ENCODE assay signal across 1 cellular context in the genomic region with DNA sequence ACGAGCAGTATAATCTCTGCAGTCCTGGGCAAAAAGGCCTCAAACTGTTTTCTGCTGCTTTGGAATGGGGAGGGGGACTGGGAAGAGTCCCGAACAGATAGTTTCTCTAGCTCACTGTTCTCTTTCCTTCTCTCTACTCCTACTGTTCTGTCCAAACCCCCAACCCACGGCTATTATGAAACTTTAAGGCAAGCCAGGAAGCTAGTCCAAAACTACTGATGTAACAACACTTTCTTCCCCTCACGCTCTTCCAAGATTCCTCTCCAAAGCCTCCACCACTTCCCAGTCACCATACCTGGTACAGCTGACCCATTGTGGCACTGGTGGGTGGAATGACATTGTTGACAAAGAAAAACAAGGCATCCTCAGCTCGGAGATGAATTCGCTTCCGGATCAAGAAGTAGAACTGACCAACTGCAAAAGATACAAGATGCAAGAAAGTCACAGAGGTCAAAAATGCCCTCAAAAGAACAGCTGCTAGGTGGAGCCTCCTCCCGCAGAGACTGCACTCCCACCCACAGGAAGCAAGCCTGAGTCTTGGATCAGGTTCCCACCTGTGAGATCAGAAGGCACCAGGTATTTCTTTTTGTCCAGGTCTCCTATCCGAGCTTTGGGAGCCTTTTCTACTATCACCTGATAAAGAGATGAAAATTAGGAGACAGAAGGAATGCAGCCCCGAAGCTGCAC.
TF ChIP-seq lines count a peak whose summit lies in the region.

No MANE protein-coding gene starts in this region.

TF ChIP-seq in GM23338, 12 proteins besides CTCF, POLR2A, EP300 and RAD21 (continued from another document):
- TF ChIP-seq, protein P1, sequence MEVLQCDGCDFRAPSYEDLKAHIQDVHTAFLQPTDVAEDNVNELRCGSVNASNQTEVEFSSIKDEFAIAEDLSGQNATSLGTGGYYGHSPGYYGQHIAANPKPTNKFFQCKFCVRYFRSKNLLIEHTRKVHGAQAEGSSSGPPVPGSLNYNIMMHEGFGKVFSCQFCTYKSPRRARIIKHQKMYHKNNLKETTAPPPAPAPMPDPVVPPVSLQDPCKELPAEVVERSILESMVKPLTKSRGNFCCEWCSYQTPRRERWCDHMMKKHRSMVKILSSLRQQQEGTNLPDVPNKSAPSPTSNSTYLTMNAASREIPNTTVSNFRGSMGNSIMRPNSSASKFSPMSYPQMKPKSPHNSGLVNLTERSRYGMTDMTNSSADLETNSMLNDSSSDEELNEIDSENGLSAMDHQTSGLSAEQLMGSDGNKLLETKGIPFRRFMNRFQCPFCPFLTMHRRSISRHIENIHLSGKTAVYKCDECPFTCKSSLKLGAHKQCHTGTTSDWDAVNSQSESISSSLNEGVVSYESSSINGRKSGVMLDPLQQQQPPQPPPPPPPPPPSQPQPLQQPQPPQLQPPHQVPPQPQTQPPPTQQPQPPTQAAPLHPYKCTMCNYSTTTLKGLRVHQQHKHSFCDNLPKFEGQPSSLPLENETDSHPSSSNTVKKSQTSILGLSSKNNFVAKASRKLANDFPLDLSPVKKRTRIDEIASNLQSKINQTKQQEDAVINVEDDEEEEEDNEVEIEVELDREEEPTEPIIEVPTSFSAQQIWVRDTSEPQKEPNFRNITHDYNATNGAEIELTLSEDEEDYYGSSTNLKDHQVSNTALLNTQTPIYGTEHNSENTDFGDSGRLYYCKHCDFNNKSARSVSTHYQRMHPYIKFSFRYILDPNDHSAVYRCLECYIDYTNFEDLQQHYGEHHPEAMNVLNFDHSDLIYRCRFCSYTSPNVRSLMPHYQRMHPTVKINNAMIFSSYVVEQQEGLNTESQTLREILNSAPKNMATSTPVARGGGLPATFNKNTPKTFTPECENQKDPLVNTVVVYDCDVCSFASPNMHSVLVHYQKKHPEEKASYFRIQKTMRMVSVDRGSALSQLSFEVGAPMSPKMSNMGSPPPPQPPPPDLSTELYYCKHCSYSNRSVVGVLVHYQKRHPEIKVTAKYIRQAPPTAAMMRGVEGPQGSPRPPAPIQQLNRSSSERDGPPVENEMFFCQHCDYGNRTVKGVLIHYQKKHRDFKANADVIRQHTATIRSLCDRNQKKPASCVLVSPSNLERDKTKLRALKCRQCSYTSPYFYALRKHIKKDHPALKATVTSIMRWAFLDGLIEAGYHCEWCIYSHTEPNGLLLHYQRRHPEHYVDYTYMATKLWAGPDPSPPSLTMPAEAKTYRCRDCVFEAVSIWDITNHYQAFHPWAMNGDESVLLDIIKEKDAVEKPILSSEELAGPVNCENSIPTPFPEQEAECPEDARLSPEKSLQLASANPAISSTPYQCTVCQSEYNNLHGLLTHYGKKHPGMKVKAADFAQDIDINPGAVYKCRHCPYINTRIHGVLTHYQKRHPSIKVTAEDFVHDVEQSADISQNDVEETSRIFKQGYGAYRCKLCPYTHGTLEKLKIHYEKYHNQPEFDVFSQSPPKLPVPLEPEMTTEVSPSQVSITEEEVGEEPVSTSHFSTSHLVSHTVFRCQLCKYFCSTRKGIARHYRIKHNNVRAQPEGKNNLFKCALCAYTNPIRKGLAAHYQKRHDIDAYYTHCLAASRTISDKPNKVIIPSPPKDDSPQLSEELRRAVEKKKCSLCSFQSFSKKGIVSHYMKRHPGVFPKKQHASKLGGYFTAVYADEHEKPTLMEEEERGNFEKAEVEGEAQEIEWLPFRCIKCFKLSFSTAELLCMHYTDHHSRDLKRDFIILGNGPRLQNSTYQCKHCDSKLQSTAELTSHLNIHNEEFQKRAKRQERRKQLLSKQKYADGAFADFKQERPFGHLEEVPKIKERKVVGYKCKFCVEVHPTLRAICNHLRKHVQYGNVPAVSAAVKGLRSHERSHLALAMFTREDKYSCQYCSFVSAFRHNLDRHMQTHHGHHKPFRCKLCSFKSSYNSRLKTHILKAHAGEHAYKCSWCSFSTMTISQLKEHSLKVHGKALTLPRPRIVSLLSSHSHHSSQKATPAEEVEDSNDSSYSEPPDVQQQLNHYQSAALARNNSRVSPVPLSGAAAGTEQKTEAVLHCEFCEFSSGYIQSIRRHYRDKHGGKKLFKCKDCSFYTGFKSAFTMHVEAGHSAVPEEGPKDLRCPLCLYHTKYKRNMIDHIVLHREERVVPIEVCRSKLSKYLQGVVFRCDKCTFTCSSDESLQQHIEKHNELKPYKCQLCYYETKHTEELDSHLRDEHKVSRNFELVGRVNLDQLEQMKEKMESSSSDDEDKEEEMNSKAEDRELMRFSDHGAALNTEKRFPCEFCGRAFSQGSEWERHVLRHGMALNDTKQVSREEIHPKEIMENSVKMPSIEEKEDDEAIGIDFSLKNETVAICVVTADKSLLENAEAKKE (CRISPR knock-in tag; IDR thresholded peaks at IDR 0.05), result no peak
- TF ChIP-seq POLR2AphosphoS5 (IDR thresholded peaks at IDR 0.05; ENCODE audit: low read depth) (no peak), ZNF331 (CRISPR knock-in tag; IDR thresholded peaks at IDR 0.05; ENCODE audit: low read depth) (no peak), EZH2 (IDR thresholded peaks at IDR 0.05; ENCODE audit: low read depth, unreplicated experiment) (no peak), EZH2phosphoT487 (IDR thresholded peaks at IDR 0.05; ENCODE audit: unreplicated experiment) (no peak), STAT1 (IDR thresholded peaks at IDR 0.05; ENCODE audit: unreplicated experiment) (no peak), JUNB (IDR thresholded peaks at IDR 0.05; ENCODE audit: unreplicated experiment) (no peak), CREB1 (CRISPR knock-in tag; IDR thresholded peaks at IDR 0.05; ENCODE audit: low read depth) (no peak)
- TF ChIP-seq, protein P2, sequence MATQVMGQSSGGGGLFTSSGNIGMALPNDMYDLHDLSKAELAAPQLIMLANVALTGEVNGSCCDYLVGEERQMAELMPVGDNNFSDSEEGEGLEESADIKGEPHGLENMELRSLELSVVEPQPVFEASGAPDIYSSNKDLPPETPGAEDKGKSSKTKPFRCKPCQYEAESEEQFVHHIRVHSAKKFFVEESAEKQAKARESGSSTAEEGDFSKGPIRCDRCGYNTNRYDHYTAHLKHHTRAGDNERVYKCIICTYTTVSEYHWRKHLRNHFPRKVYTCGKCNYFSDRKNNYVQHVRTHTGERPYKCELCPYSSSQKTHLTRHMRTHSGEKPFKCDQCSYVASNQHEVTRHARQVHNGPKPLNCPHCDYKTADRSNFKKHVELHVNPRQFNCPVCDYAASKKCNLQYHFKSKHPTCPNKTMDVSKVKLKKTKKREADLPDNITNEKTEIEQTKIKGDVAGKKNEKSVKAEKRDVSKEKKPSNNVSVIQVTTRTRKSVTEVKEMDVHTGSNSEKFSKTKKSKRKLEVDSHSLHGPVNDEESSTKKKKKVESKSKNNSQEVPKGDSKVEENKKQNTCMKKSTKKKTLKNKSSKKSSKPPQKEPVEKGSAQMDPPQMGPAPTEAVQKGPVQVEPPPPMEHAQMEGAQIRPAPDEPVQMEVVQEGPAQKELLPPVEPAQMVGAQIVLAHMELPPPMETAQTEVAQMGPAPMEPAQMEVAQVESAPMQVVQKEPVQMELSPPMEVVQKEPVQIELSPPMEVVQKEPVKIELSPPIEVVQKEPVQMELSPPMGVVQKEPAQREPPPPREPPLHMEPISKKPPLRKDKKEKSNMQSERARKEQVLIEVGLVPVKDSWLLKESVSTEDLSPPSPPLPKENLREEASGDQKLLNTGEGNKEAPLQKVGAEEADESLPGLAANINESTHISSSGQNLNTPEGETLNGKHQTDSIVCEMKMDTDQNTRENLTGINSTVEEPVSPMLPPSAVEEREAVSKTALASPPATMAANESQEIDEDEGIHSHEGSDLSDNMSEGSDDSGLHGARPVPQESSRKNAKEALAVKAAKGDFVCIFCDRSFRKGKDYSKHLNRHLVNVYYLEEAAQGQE (IDR thresholded peaks at IDR 0.05; ENCODE audit: unreplicated experiment), result no peak
- TF ChIP-seq, protein P3, sequence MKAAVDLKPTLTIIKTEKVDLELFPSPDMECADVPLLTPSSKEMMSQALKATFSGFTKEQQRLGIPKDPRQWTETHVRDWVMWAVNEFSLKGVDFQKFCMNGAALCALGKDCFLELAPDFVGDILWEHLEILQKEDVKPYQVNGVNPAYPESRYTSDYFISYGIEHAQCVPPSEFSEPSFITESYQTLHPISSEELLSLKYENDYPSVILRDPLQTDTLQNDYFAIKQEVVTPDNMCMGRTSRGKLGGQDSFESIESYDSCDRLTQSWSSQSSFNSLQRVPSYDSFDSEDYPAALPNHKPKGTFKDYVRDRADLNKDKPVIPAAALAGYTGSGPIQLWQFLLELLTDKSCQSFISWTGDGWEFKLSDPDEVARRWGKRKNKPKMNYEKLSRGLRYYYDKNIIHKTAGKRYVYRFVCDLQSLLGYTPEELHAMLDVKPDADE (IDR thresholded peaks at IDR 0.05), result no peak
